2 cellular contexts compared by ENCODE assay signal in the genomic region with DNA sequence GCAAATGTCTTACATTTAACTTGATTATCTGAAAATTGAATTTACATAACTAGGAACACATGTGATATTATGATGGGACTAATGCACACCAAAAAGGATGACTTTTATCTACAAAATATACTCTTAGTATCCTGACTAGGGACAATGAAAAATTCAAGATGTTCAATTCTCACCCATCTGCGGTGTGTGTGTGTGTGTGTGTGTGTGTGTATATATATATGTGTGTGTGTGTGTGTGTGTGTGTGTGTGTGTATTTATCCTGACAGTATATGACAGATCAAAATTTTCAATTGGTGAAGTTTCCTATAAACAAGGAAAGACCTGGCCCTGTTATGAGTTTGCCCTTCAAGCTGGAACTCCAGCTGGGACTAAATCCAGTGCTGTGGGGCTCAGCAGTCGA.
TF ChIP-seq lines count a peak whose summit lies in the region.

No MANE protein-coding gene starts in this region.

TF ChIP-seq in A549, 52 proteins besides CTCF, POLR2A, EP300 and RAD21:
- TF ChIP-seq HEYL (CRISPR knock-in tag; IDR thresholded peaks at IDR 0.05) = no peak
- TF ChIP-seq SMC3 (IDR thresholded peaks at IDR 0.05) = no peak
- no peak for TF ChIP-seq HDAC2 (IDR thresholded peaks at IDR 0.05)
- no peak for TF ChIP-seq ZSCAN20 (CRISPR knock-in tag; IDR thresholded peaks at IDR 0.05)

TF ChIP-seq in IMR-90, 13 proteins besides CTCF, POLR2A, EP300 and RAD21:
- TF ChIP-seq MAFK (IDR thresholded peaks at IDR 0.05; ENCODE audit: low read depth, low read length) (no peak), FOS (IDR thresholded peaks at IDR 0.05; ENCODE audit: low read depth, low read length) (no peak), NFE2L2 (IDR thresholded peaks at IDR 0.05; ENCODE audit: low read depth, low read length) (no peak), BHLHE40 (IDR thresholded peaks at IDR 0.05; ENCODE audit: low read depth, low read length) (no peak), RCOR1 (IDR thresholded peaks at IDR 0.05; ENCODE audit: insufficient replicate concordance, low read length) (no peak)
